Comparison of ENCODE assay signal across 21 cellular contexts in genomic region chr7:141646826-141647480, GRCh38. TPM values are rescaled to one million over a fixed set of nuclear protein-coding genes. Genes with fewer than 3 reads are reported as not detected.
DNase-seq lines count a peak whose midpoint lies in the region; ATAC-seq and TF ChIP-seq lines count a peak whose summit lies in the region.
"Had no signal": no experiment of that assay in that cellular context is flagged by ENCODE, and none has a peak within 500 bp of the region (broad histone marks: within the 10 kb centered on the region; RNA-seq: fewer than 3 reads in every experiment).

No MANE protein-coding gene starts in this region.

- no peaks in the 10 kb centered on the region for H3K4me1 ChIP-seq in right cardiac atrium (ENCODE audit: control insufficient read depth, insufficient read depth, low read length)

- peak overlapping the region; percentile 18 for H3K27ac Mint-ChIP-seq in activated CD8-positive, alpha-beta memory T cell treated with anti-CD3 and anti-CD28 coated beads, Interleukin-2, amount 10 ng/mL, durations not matched to agents 7 days and 5 days
- peak overlapping the region; percentile 8 for H3K27ac Mint-ChIP-seq in activated T-helper 2 cell treated with anti-CD3 and anti-CD28 coated beads, Interferon-gamma antibody, Interleukin-2, Interleukin-4, amounts not matched to agents 10 μg/mL and 5 μg/mL and 100 μg/mL, durations not matched to agents 14 hours and 24 hours and 36 hours
- peak overlapping the region; percentile 16 for H3K27ac Mint-ChIP-seq in stimulated activated naive B cell treated with anti-CD40 and anti-IgM and Interleukin-4, amounts not matched to agents 10 μg/mL and 1 μg/mL and 100 μg/mL, for 72 hours
- H3K27ac Mint-ChIP-seq: dendritic cell treated with granulocyte-macrophage colony-stimulating factor and Interleukin-4, amounts not matched to agents 40 ng/mL and 50 ng/mL, for 4 days; mesothelial cell of epicardium had no signal

- H3K4me3 ChIP-seq in right cardiac atrium (ENCODE audit: low read length), result no peak overlapping the region
- H3K4me3 ChIP-seq: BLaER1 treated with 17β-estradiol and CSF1 and Interleukin-3, amounts not matched to agents 10 nM and 100 nM had no signal

- no peak overlapping the region for H3K27ac ChIP-seq in right cardiac atrium (ENCODE audit: low read length)
- H3K27ac ChIP-seq: BLaER1 treated with 17β-estradiol and CSF1 and Interleukin-3, amounts not matched to agents 10 nM and 100 nM; brain microvascular endothelial cell had no signal

- no peaks in the 10 kb centered on the region for H3K27me3 Mint-ChIP-seq in activated CD8-positive, alpha-beta memory T cell treated with anti-CD3 and anti-CD28 coated beads, Interleukin-2, amount 10 ng/mL, durations not matched to agents 7 days and 5 days
- H3K27me3 Mint-ChIP-seq in activated T-helper 2 cell treated with anti-CD3 and anti-CD28 coated beads, Interferon-gamma antibody, Interleukin-2, Interleukin-4, amounts not matched to agents 10 μg/mL and 5 μg/mL and 100 μg/mL, durations not matched to agents 14 hours and 24 hours and 36 hours (ENCODE audit: low read depth), result no peaks in the 10 kb centered on the region
- no peaks in the 10 kb centered on the region for H3K27me3 Mint-ChIP-seq in stimulated activated naive B cell treated with anti-CD40 and anti-IgM and Interleukin-4, amounts not matched to agents 10 μg/mL and 1 μg/mL and 100 μg/mL, for 72 hours
- H3K27me3 Mint-ChIP-seq: dendritic cell treated with granulocyte-macrophage colony-stimulating factor and Interleukin-4, amounts not matched to agents 40 ng/mL and 50 ng/mL, for 4 days had no signal

- H3K36me3 Mint-ChIP-seq in activated CD8-positive, alpha-beta memory T cell treated with anti-CD3 and anti-CD28 coated beads, Interleukin-2, amount 10 ng/mL, durations not matched to agents 7 days and 5 days, result peaks cover 8% of the 10 kb centered on the region
- peaks cover 72% of the 10 kb centered on the region for H3K36me3 Mint-ChIP-seq in activated T-helper 2 cell treated with anti-CD3 and anti-CD28 coated beads, Interferon-gamma antibody, Interleukin-2, Interleukin-4, amounts not matched to agents 10 μg/mL and 5 μg/mL and 100 μg/mL, durations not matched to agents 14 hours and 24 hours and 36 hours (ENCODE audit: low read depth)
- H3K36me3 Mint-ChIP-seq in stimulated activated naive B cell treated with anti-CD40 and anti-IgM and Interleukin-4, amounts not matched to agents 10 μg/mL and 1 μg/mL and 100 μg/mL, for 72 hours, result peaks cover 11 to 34% of the 10 kb centered on the region in 2 donors

- DNase-seq in activated CD8-positive, alpha-beta memory T cell treated with anti-CD3 and anti-CD28 coated beads, Interleukin-2, amount 10 ng/mL, durations not matched to agents 7 days and 5 days, result no peak
- no peak for DNase-seq in activated CD8-positive, alpha-beta memory T cell treated with anti-CD3 and anti-CD28 coated beads, Interleukin-2, amount 50 U/mL, for 4 hours
- DNase-seq in activated T-helper 2 cell treated with anti-CD3 and anti-CD28 coated beads, Interferon-gamma antibody, Interleukin-2, Interleukin-4, amounts not matched to agents 10 μg/mL and 5 μg/mL and 100 μg/mL, durations not matched to agents 14 hours and 24 hours and 36 hours (ENCODE audit: low spot score), result no peak
- DNase-seq in iris pigment epithelial cell (ENCODE audit: low read depth) (peak; percentile 42), NCI-H510A (lab: John Stamatoyannopoulos, UW) (no peak), omental fat pad (ENCODE audit: low spot score) (no peak), right cardiac atrium (no peak)
- DNase-seq in stimulated activated naive B cell treated with anti-CD40 and anti-IgM and Interleukin-4, amounts not matched to agents 10 μg/mL and 1 μg/mL and 100 μg/mL, for 72 hours, result no peak
- DNase-seq: activated CD8-positive, alpha-beta memory T cell treated with anti-CD3 and anti-CD28 coated beads for 24 hours; brain microvascular endothelial cell; DND-41; erythroblast; Karpas-422; kidney; NCI-H1105; NCI-H2171; small intestine; trophoblast cell had no signal

- 85% methylated on average over 6 of the region's 6 CpGs for WGBS in right cardiac atrium

- no peak for ATAC-seq in activated CD8-positive, alpha-beta memory T cell treated with anti-CD3 and anti-CD28 coated beads, Interleukin-2, amount 10 ng/mL, durations not matched to agents 7 days and 5 days
- ATAC-seq in stimulated activated naive B cell treated with anti-CD40 and anti-IgM and Interleukin-4, amounts not matched to agents 10 μg/mL and 1 μg/mL and 100 μg/mL, for 72 hours (replicated peaks), result no peak
- ATAC-seq in omental fat pad (ENCODE audit: low FRiP score) (no peak), right cardiac atrium (no peak)

- intact Hi-C loops in activated T-helper 2 cell treated with anti-CD3 and anti-CD28 coated beads, Interferon-gamma antibody, Interleukin-2, Interleukin-4, amounts not matched to agents 10 μg/mL and 5 μg/mL and 100 μg/mL, durations not matched to agents 14 hours and 24 hours and 36 hours (cut with micrococcal nuclease), result loop anchor here (10.0 kb wide), 1 partner anchor 112 kb away; no protein-coding TSS in a partner anchor
- intact Hi-C loops in right cardiac atrium (cut with DNase I), result loop anchor here in 1 of 4 donors (10.0 kb wide), 1 partner anchor 102 kb away; no protein-coding TSS in a partner anchor

- H3K9me3 Mint-ChIP-seq in activated CD8-positive, alpha-beta memory T cell treated with anti-CD3 and anti-CD28 coated beads, Interleukin-2, amount 10 ng/mL, durations not matched to agents 7 days and 5 days (ENCODE audit: low read depth), result no peaks in the 10 kb centered on the region
- H3K9me3 Mint-ChIP-seq in activated T-helper 2 cell treated with anti-CD3 and anti-CD28 coated beads, Interferon-gamma antibody, Interleukin-2, Interleukin-4, amounts not matched to agents 10 μg/mL and 5 μg/mL and 100 μg/mL, durations not matched to agents 14 hours and 24 hours and 36 hours, result no peaks in the 10 kb centered on the region
- no peaks in the 10 kb centered on the region for H3K9me3 Mint-ChIP-seq in stimulated activated naive B cell treated with anti-CD40 and anti-IgM and Interleukin-4, amounts not matched to agents 10 μg/mL and 1 μg/mL and 100 μg/mL, for 72 hours
- H3K9me3 Mint-ChIP-seq: dendritic cell treated with granulocyte-macrophage colony-stimulating factor and Interleukin-4, amounts not matched to agents 40 ng/mL and 50 ng/mL, for 4 days; mesothelial cell of epicardium had no signal

- CTCF ChIA-PET in activated CD8-positive, alpha-beta memory T cell treated with anti-CD3 and anti-CD28 coated beads, Interleukin-2, amount 10 ng/mL, durations not matched to agents 7 days and 5 days (lab: Charles Lee), result interaction anchor here (1.0 to 1.2 kb wide), 2 partner anchors 87 to 90 kb away, joined by 3 read pairs; no protein-coding TSS in a partner anchor

- no peaks in the 10 kb centered on the region for H3K9me3 ChIP-seq in right cardiac atrium (ENCODE audit: control insufficient read depth, low read length)
- H3K9me3 ChIP-seq: BLaER1 treated with 17β-estradiol and CSF1 and Interleukin-3, amounts not matched to agents 10 nM and 100 nM had no signal

- TF ChIP-seq CTCF in omental fat pad (IDR thresholded peaks at IDR 0.05), result no peak

- H3K4me3 Mint-ChIP-seq in activated CD8-positive, alpha-beta memory T cell treated with anti-CD3 and anti-CD28 coated beads, Interleukin-2, amount 10 ng/mL, durations not matched to agents 7 days and 5 days, result no peak overlapping the region
- no peak overlapping the region for H3K4me3 Mint-ChIP-seq in activated T-helper 2 cell treated with anti-CD3 and anti-CD28 coated beads, Interferon-gamma antibody, Interleukin-2, Interleukin-4, amounts not matched to agents 10 μg/mL and 5 μg/mL and 100 μg/mL, durations not matched to agents 14 hours and 24 hours and 36 hours (ENCODE audit: low read depth)
- no peak overlapping the region for H3K4me3 Mint-ChIP-seq in stimulated activated naive B cell treated with anti-CD40 and anti-IgM and Interleukin-4, amounts not matched to agents 10 μg/mL and 1 μg/mL and 100 μg/mL, for 72 hours
- H3K4me3 Mint-ChIP-seq: dendritic cell treated with granulocyte-macrophage colony-stimulating factor and Interleukin-4, amounts not matched to agents 40 ng/mL and 50 ng/mL, for 4 days; mesothelial cell of epicardium had no signal

- H3K4me1 Mint-ChIP-seq in activated CD8-positive, alpha-beta memory T cell treated with anti-CD3 and anti-CD28 coated beads, Interleukin-2, amount 10 ng/mL, durations not matched to agents 7 days and 5 days, result no peaks in the 10 kb centered on the region
- no peaks in the 10 kb centered on the region for H3K4me1 Mint-ChIP-seq in activated T-helper 2 cell treated with anti-CD3 and anti-CD28 coated beads, Interferon-gamma antibody, Interleukin-2, Interleukin-4, amounts not matched to agents 10 μg/mL and 5 μg/mL and 100 μg/mL, durations not matched to agents 14 hours and 24 hours and 36 hours (ENCODE audit: low read depth)
- H3K4me1 Mint-ChIP-seq in stimulated activated naive B cell treated with anti-CD40 and anti-IgM and Interleukin-4, amounts not matched to agents 10 μg/mL and 1 μg/mL and 100 μg/mL, for 72 hours, result peaks cover 5 to 9% of the 10 kb centered on the region in 2 donors

- H3K27me3 ChIP-seq in right cardiac atrium (ENCODE audit: control insufficient read depth, insufficient read depth), result no peaks in the 10 kb centered on the region
- H3K27me3 ChIP-seq: BLaER1 treated with 17β-estradiol and CSF1 and Interleukin-3, amounts not matched to agents 10 nM and 100 nM; brain microvascular endothelial cell had no signal

RNA-seq across cellular contexts. Expression of gene DENND11, which starts 55.0 kb away (rescaled TPM):
- total RNA-seq in activated CD8-positive, alpha-beta memory T cell treated with anti-CD3 and anti-CD28 coated beads, Interleukin-2, amount 10 ng/mL, durations not matched to agents 7 days and 5 days, result 10 to 100 TPM; 17.0 to 27.3 TPM
- 32.0 and 32.8 TPM in 2 replicates for total RNA-seq in activated T-helper 2 cell treated with anti-CD3 and anti-CD28 coated beads, Interferon-gamma antibody, Interleukin-2, Interleukin-4, amounts not matched to agents 10 μg/mL and 5 μg/mL and 100 μg/mL, durations not matched to agents 14 hours and 24 hours and 36 hours
- total RNA-seq in omental fat pad (10 to 100 TPM; 12.4 to 28.4 (median 19.6) TPM), right cardiac atrium (10 to 100 TPM; 10.6 to 11.9 (median 11.6) TPM)
- 5.2 TPM for polyA plus RNA-seq in right cardiac atrium
